ENCODE assay signal across 21 cellular contexts in genomic region chr5:137260820-137261541, GRCh38.
DNase-seq lines count a peak whose midpoint lies in the region; ATAC-seq and TF ChIP-seq lines count a peak whose summit lies in the region.
"Had no signal": no experiment of that assay in that cellular context is flagged by ENCODE, and none has a peak within 500 bp of the region (broad histone marks: within the 10 kb centered on the region; RNA-seq: fewer than 3 reads in every experiment).

No MANE protein-coding gene starts in this region.

- TF ChIP-seq POLR2A in gastrocnemius medialis (IDR thresholded peaks at IDR 0.05) (no peak), stomach (IDR thresholded peaks at IDR 0.05) (no peak)

- WGBS in stomach, 5 donors, result 55 to 69% (median 62%) methylated on average over 5 of the region's 5 CpGs

- H3K4me3 ChIP-seq in gastrocnemius medialis, result no peak overlapping the region
- H3K4me3 ChIP-seq in WERI-Rb-1 (ENCODE audit: low read depth, low read length), result no peak overlapping the region
- no peak overlapping the region for H3K4me3 ChIP-seq in stomach
- H3K4me3 ChIP-seq: BLaER1, K562 had no signal

- H3K27ac ChIP-seq in gastrocnemius medialis (peak overlapping the region in 2 of 4 donors; percentile 12 to 58), WERI-Rb-1 (no peak overlapping the region), stomach (no peak overlapping the region)
- H3K27ac ChIP-seq: BLaER1 had no signal

- H3K4me1 ChIP-seq in gastrocnemius medialis (no peaks in the 10 kb centered on the region), stomach (no peaks in the 10 kb centered on the region)
- H3K4me1 ChIP-seq: BLaER1 had no signal

- intact Hi-C loops in Right ventricle myocardium inferior (cut with DNase I), result no loop called here
- intact Hi-C loops in cardiac septum (cut with DNase I), result no loop called here
- intact Hi-C loops in left ventricle myocardium superior (cut with micrococcal nuclease), result no loop called here
- intact Hi-C loops in gastrocnemius medialis (cut with DNase I; ENCODE audit: low total_unique reads), result no loop called here
- intact Hi-C loops in stomach (cut with DNase I; ENCODE audit: low total_unique reads), result no loop called here

- peak; percentile 76 for ATAC-seq in Right ventricle myocardium inferior
- ATAC-seq in left ventricle myocardium superior, result peak; percentile 75
- ATAC-seq in gastrocnemius medialis, result peak; percentile 42 to 45
- ATAC-seq in HG02588 (IDR thresholded peaks at IDR 0.05; ENCODE audit: unreplicated experiment), result no peak
- ATAC-seq: K562 had no signal

- no peak for DNase-seq in Right ventricle myocardium inferior (ENCODE audit: missing footprints)
- no peak for DNase-seq in cardiac septum (ENCODE audit: low spot score)
- no peak for DNase-seq in left ventricle myocardium superior
- DNase-seq in gastrocnemius medialis, result no peak
- no peak for DNase-seq in WERI-Rb-1
- no peak for DNase-seq in stomach
- DNase-seq: CD4-positive, CD25-positive, alpha-beta regulatory T cell; DMS153; DND-41; H7; Kasumi-1; NCI-H1092 treated with DMSO at 0.1 percent for 48 hours; NCI-H1436; NCI-H187; NCI-H446; NCI-H524 treated with DMSO at 0.1 percent for 48 hours; RPMI8226; SHP77 treated with DMSO at 0.1 percent for 48 hours had no signal

- in situ Hi-C loops in gastrocnemius medialis (cut with MboI; ENCODE audit: low sequenced_read_pairs in 4 of 4), result no loop called here

- no peak for TF ChIP-seq EP300 in stomach (IDR thresholded peaks at IDR 0.05)

- no peaks in the 10 kb centered on the region for H3K36me3 ChIP-seq in gastrocnemius medialis
- no peaks in the 10 kb centered on the region for H3K36me3 ChIP-seq in WERI-Rb-1
- H3K36me3 ChIP-seq in stomach, result no peaks in the 10 kb centered on the region
- H3K36me3 ChIP-seq: BLaER1 had no signal

- H3K27me3 ChIP-seq in gastrocnemius medialis, result no peaks in the 10 kb centered on the region
- H3K27me3 ChIP-seq in WERI-Rb-1 (ENCODE audit: insufficient read depth, low read depth, severe bottlenecking), result no peaks in the 10 kb centered on the region
- H3K27me3 ChIP-seq in stomach, result no peaks in the 10 kb centered on the region
- H3K27me3 ChIP-seq: BLaER1 had no signal

- H3K9me3 ChIP-seq in gastrocnemius medialis, result no peaks in the 10 kb centered on the region
- no peaks in the 10 kb centered on the region for H3K9me3 ChIP-seq in WERI-Rb-1 (ENCODE audit: severe bottlenecking)
- H3K9me3 ChIP-seq in stomach, result no peaks in the 10 kb centered on the region
- H3K9me3 ChIP-seq: BLaER1 had no signal

- TF ChIP-seq CTCF in gastrocnemius medialis (IDR thresholded peaks at IDR 0.05 in 4 of 5, conservative IDR thresholded peaks at IDR 0.05 in 1 of 5) (no peak), WERI-Rb-1 (IDR thresholded peaks at IDR 0.05; ENCODE audit: low read depth, low read length) (no peak), stomach (IDR thresholded peaks at IDR 0.05) (no peak)
